Comparison of ENCODE assay signal across 1 cellular context in genomic region chr10:21719502-21719901, GRCh38.
TF ChIP-seq lines count a peak whose summit lies in the region.

No MANE protein-coding gene starts in this region.

TF ChIP-seq in GM23338, 12 proteins besides CTCF, POLR2A, EP300 and RAD21 (continued from another document):
- TF ChIP-seq ZNF462 (CRISPR knock-in tag; IDR thresholded peaks at IDR 0.05) (no peak), POLR2AphosphoS5 (IDR thresholded peaks at IDR 0.05; ENCODE audit: low read depth) (no peak), NANOG (IDR thresholded peaks at IDR 0.05; ENCODE audit: borderline replicate concordance) (no peak), STAT1 (IDR thresholded peaks at IDR 0.05; ENCODE audit: unreplicated experiment) (no peak)
